In genomic region chr1:224589006-224589405, GRCh38 we compare ENCODE assay signal across 1 cellular context.
TF ChIP-seq lines count a peak whose summit lies in the region.

No MANE protein-coding gene starts in this region.

TF ChIP-seq in SK-N-SH, 30 proteins besides CTCF, POLR2A, EP300 and RAD21 (continued from another document):
- TF ChIP-seq PBX3 (IDR thresholded peaks at IDR 0.05) (no peak), NFIC (IDR thresholded peaks at IDR 0.05; ENCODE audit: borderline replicate concordance) (no peak)
